In genomic region chr14:101731187-101732080, GRCh38 we compare ENCODE assay signal across 1 cellular context.
A peak's percentile ranks its signal among the peaks of the same experiment; 100 is the strongest.
TF ChIP-seq lines count a peak whose summit lies in the region.

No MANE protein-coding gene starts in this region.

TF ChIP-seq in HepG2, 621 proteins besides CTCF, POLR2A, EP300 and RAD21 (continued from another document and continues in another):
- TF ChIP-seq ZBTB39 (CRISPR knock-in tag; IDR thresholded peaks at IDR 0.05) (no peak), ZNF766 (CRISPR knock-in tag; IDR thresholded peaks at IDR 0.05; ENCODE audit: borderline replicate concordance) (no peak), MTF1 (CRISPR knock-in tag; IDR thresholded peaks at IDR 0.05) (no peak), ELF3 (CRISPR knock-in tag; IDR thresholded peaks at IDR 0.05) (peak; percentile 91), JUND (CRISPR knock-in tag; IDR thresholded peaks at IDR 0.05) (peak; percentile 67; the same call in 1 of the 2 replicates), ZNF232 (CRISPR knock-in tag; IDR thresholded peaks at IDR 0.05; ENCODE audit: borderline replicate concordance) (no peak), MXD4 (CRISPR knock-in tag; IDR thresholded peaks at IDR 0.05) (peak; percentile 35; the same call in 1 of the 2 replicates), ONECUT2 (CRISPR knock-in tag; IDR thresholded peaks at IDR 0.05) (no peak), ZSCAN25 (CRISPR knock-in tag; IDR thresholded peaks at IDR 0.05) (peak; percentile 95), TCF12 (IDR thresholded peaks at IDR 0.05) (no peak), TCF12 (CRISPR knock-in tag; IDR thresholded peaks at IDR 0.05) (peak; percentile 76), RBAK (CRISPR knock-in tag; IDR thresholded peaks at IDR 0.05) (no peak), ZNF772 (CRISPR knock-in tag; IDR thresholded peaks at IDR 0.05) (0 out of 2 replicates have a peak, but pooled peaks have one; percentile 42), RXRB (CRISPR knock-in tag; IDR thresholded peaks at IDR 0.05; ENCODE audit: borderline replicate concordance) (peak; percentile 83), FOSL1 (CRISPR knock-in tag; IDR thresholded peaks at IDR 0.05; ENCODE audit: borderline replicate concordance) (peak; percentile 68; the same call in 1 of the 2 replicates), FOXK2 (IDR thresholded peaks at IDR 0.05) (no peak), RARG (CRISPR knock-in tag; IDR thresholded peaks at IDR 0.05; ENCODE audit: low read depth) (no peak), CBX5 (CRISPR knock-in tag; IDR thresholded peaks at IDR 0.05; ENCODE audit: borderline replicate concordance) (no peak), ZNF143 (CRISPR knock-in tag; IDR thresholded peaks at IDR 0.05) (no peak), HOXA3 (CRISPR knock-in tag; IDR thresholded peaks at IDR 0.05) (peak; percentile 82), ZBTB46 (CRISPR knock-in tag; IDR thresholded peaks at IDR 0.05; ENCODE audit: borderline replicate concordance) (no peak), KDM2A (CRISPR knock-in tag; IDR thresholded peaks at IDR 0.05; ENCODE audit: borderline replicate concordance, low read depth) (0 out of 2 replicates have a peak, but pooled peaks have one; percentile 44), ZNF263 (CRISPR knock-in tag; IDR thresholded peaks at IDR 0.05) (no peak), ZXDC (CRISPR knock-in tag; IDR thresholded peaks at IDR 0.05) (no peak), ZNF274 (CRISPR knock-in tag; IDR thresholded peaks at IDR 0.05) (no peak), ZSCAN31 (CRISPR knock-in tag; IDR thresholded peaks at IDR 0.05; ENCODE audit: low read depth) (no peak), FOXK1 (CRISPR knock-in tag; IDR thresholded peaks at IDR 0.05; ENCODE audit: borderline replicate concordance, low read depth) (peak; percentile 42; the same call in 1 of the 2 replicates), TRIM24 (CRISPR knock-in tag; IDR thresholded peaks at IDR 0.05) (peak; percentile 25; the same call in 1 of the 2 replicates), MBD4 (IDR thresholded peaks at IDR 0.05; ENCODE audit: borderline replicate concordance, low read length) (no peak), LCORL (IDR thresholded peaks at IDR 0.05) (no peak), LCORL (CRISPR knock-in tag; IDR thresholded peaks at IDR 0.05) (peak; percentile 63), AFF4 (CRISPR knock-in tag; IDR thresholded peaks at IDR 0.05) (no peak), ZMYM2 (CRISPR knock-in tag; IDR thresholded peaks at IDR 0.05) (peak; percentile 75), NCOA5 (CRISPR knock-in tag; IDR thresholded peaks at IDR 0.05) (no peak), CREM (IDR thresholded peaks at IDR 0.05) (peak; percentile 52), CREM (CRISPR knock-in tag; IDR thresholded peaks at IDR 0.05) (no peak), ZNF234 (CRISPR knock-in tag; conservative IDR thresholded peaks at IDR 0.05) (no peak), ETV6 (CRISPR knock-in tag; conservative IDR thresholded peaks at IDR 0.05) (no peak), GRHL1 (CRISPR knock-in tag; conservative IDR thresholded peaks at IDR 0.05) (no peak)
- TF ChIP-seq, protein P1, sequence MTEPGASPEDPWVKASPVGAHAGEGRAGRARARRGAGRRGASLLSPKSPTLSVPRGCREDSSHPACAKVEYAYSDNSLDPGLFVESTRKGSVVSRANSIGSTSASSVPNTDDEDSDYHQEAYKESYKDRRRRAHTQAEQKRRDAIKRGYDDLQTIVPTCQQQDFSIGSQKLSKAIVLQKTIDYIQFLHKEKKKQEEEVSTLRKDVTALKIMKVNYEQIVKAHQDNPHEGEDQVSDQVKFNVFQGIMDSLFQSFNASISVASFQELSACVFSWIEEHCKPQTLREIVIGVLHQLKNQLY (CRISPR knock-in tag; IDR thresholded peaks at IDR 0.05), result peak; percentile 71; the same call in 1 of the 2 replicates
- TF ChIP-seq, protein P2, sequence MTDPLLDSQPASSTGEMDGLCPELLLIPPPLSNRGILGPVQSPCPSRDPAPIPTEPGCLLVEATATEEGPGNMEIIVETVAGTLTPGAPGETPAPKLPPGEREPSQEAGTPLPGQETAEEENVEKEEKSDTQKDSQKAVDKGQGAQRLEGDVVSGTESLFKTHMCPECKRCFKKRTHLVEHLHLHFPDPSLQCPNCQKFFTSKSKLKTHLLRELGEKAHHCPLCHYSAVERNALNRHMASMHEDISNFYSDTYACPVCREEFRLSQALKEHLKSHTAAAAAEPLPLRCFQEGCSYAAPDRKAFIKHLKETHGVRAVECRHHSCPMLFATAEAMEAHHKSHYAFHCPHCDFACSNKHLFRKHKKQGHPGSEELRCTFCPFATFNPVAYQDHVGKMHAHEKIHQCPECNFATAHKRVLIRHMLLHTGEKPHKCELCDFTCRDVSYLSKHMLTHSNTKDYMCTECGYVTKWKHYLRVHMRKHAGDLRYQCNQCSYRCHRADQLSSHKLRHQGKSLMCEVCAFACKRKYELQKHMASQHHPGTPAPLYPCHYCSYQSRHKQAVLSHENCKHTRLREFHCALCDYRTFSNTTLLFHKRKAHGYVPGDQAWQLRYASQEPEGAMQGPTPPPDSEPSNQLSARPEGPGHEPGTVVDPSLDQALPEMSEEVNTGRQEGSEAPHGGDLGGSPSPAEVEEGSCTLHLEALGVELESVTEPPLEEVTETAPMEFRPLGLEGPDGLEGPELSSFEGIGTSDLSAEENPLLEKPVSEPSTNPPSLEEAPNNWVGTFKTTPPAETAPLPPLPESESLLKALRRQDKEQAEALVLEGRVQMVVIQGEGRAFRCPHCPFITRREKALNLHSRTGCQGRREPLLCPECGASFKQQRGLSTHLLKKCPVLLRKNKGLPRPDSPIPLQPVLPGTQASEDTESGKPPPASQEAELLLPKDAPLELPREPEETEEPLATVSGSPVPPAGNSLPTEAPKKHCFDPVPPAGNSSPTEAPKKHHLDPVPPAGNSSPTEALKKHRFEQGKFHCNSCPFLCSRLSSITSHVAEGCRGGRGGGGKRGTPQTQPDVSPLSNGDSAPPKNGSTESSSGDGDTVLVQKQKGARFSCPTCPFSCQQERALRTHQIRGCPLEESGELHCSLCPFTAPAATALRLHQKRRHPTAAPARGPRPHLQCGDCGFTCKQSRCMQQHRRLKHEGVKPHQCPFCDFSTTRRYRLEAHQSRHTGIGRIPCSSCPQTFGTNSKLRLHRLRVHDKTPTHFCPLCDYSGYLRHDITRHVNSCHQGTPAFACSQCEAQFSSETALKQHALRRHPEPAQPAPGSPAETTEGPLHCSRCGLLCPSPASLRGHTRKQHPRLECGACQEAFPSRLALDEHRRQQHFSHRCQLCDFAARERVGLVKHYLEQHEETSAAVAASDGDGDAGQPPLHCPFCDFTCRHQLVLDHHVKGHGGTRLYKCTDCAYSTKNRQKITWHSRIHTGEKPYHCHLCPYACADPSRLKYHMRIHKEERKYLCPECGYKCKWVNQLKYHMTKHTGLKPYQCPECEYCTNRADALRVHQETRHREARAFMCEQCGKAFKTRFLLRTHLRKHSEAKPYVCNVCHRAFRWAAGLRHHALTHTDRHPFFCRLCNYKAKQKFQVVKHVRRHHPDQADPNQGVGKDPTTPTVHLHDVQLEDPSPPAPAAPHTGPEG (CRISPR knock-in tag; IDR thresholded peaks at IDR 0.05), result no peak
- TF ChIP-seq, protein P3, sequence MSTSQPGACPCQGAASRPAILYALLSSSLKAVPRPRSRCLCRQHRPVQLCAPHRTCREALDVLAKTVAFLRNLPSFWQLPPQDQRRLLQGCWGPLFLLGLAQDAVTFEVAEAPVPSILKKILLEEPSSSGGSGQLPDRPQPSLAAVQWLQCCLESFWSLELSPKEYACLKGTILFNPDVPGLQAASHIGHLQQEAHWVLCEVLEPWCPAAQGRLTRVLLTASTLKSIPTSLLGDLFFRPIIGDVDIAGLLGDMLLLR (CRISPR knock-in tag; IDR thresholded peaks at IDR 0.05), result no peak
- TF ChIP-seq, protein P4, sequence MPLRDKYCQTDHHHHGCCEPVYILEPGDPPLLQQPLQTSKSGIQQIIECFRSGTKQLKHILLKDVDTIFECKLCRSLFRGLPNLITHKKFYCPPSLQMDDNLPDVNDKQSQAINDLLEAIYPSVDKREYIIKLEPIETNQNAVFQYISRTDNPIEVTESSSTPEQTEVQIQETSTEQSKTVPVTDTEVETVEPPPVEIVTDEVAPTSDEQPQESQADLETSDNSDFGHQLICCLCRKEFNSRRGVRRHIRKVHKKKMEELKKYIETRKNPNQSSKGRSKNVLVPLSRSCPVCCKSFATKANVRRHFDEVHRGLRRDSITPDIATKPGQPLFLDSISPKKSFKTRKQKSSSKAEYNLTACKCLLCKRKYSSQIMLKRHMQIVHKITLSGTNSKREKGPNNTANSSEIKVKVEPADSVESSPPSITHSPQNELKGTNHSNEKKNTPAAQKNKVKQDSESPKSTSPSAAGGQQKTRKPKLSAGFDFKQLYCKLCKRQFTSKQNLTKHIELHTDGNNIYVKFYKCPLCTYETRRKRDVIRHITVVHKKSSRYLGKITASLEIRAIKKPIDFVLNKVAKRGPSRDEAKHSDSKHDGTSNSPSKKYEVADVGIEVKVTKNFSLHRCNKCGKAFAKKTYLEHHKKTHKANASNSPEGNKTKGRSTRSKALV (CRISPR knock-in tag; IDR thresholded peaks at IDR 0.05), result peak; percentile 61
